In genomic region chr17:74960739-74961342, GRCh38 we compare ENCODE assay signal across 9 cellular contexts. TPM values are rescaled to one million over a fixed set of nuclear protein-coding genes. Genes with fewer than 3 reads are reported as not detected.
DNase-seq lines count a peak whose midpoint lies in the region; ATAC-seq and TF ChIP-seq lines count a peak whose summit lies in the region.
"Had no signal": no experiment of that assay in that cellular context is flagged by ENCODE, and none has a peak within 500 bp of the region (broad histone marks: within the 10 kb centered on the region; RNA-seq: fewer than 3 reads in every experiment).

No MANE protein-coding gene starts in this region.

- TF ChIP-seq CTCF in BJ (IDR thresholded peaks at IDR 0.05; ENCODE audit: insufficient read depth, low read depth, low read length) (peak; percentile 41), HEK293 (tag by site-specific recombination; IDR thresholded peaks at IDR 0.05) (peak; percentile 59), brain microvascular endothelial cell (IDR thresholded peaks at IDR 0.05; ENCODE audit: low read depth, low read length, missing control alignments) (peak; percentile 67)

- peaks cover 0 to 8% (median 5%) of the 10 kb centered on the region in 7 donors for H3K4me1 Mint-ChIP-seq in naive thymus-derived CD4-positive, alpha-beta T cell

- no peaks in the 10 kb centered on the region for H3K4me1 ChIP-seq in HEK293 (ENCODE audit: control insufficient read depth, insufficient read depth, low read length)
- H3K4me1 ChIP-seq in naive thymus-derived CD4-positive, alpha-beta T cell (ENCODE audit: control insufficient read depth in 2 of 2, insufficient read depth in 2 of 2, low read length in 2 of 2) = peaks cover 0 to 4% of the 10 kb centered on the region in 2 donors

- intact Hi-C loops in naive thymus-derived CD4-positive, alpha-beta T cell (cut with micrococcal nuclease) = loop anchor here (1.0 to 5.0 kb wide), 15 partner anchors 21 to 451 kb away; partner anchors contain the start of genes CDR2L (in 2 of the 2) and MRPL58 (in 1 of the 2)

- no peak overlapping the region for H3K4me3 ChIP-seq in BJ (ENCODE audit: low read depth, low read length)
- H3K4me3 ChIP-seq in HEK293 (ENCODE audit: low read depth, low read length) = no peak overlapping the region
- H3K4me3 ChIP-seq in brain microvascular endothelial cell (ENCODE audit: low read depth, low read length) = no peak overlapping the region
- no peak overlapping the region for H3K4me3 ChIP-seq in naive thymus-derived CD4-positive, alpha-beta T cell (ENCODE audit: low read length)
- H3K4me3 ChIP-seq: heart right ventricle had no signal

- in situ Hi-C loops in brain microvascular endothelial cell (cut with HindIII; ENCODE audit: low pct_ligation_motif_present, low sequenced_read_pairs) = no loop called here

- no peak for DNase-seq in BJ (ENCODE audit: low read depth)
- DNase-seq in SKM-1 (lab: John Stamatoyannopoulos, UW; ENCODE audit: unreplicated experiment) = peak; percentile 65
- DNase-seq in brain microvascular endothelial cell = peak; percentile 17
- peak in 5 of 9 donors; percentile 23 to 35 (median 28) for DNase-seq in naive thymus-derived CD4-positive, alpha-beta T cell

- CTCF ChIA-PET in BJ (lab: Yijun Ruan, JAX) (interaction anchor here (0.6 to 5.2 kb wide), 43 partner anchors 9 to 554 kb away, joined by 3 to 52 read pairs (median 7); partner anchors contain the start of genes CDR2L, HID1, KCTD2 and MIF4GD), HEK293 (lab: Yijun Ruan, JAX) (interaction anchor here (0.5 to 7.6 kb wide), 63 partner anchors 11 to 789 kb away, joined by 3 to 100 read pairs (median 6); partner anchors contain the start of genes ARMC7, ATP5PD, CDR2L and FDXR)
- CTCF ChIA-PET in naive thymus-derived CD4-positive, alpha-beta T cell (lab: Charles Lee) = interaction anchor here (0.7 to 3.5 kb wide), 33 partner anchors 8 to 329 kb away, joined by 3 to 53 read pairs (median 5); partner anchors contain the start of genes CDR2L, FDXR, MRPL58 and NT5C

- H3K36me3 Mint-ChIP-seq in naive thymus-derived CD4-positive, alpha-beta T cell = no peaks in the 10 kb centered on the region

- H3K27ac ChIP-seq in HEK293 (ENCODE audit: extremely low read depth, low read depth, low read length) (no peak overlapping the region), brain microvascular endothelial cell (no peak overlapping the region)
- no peak overlapping the region for H3K27ac ChIP-seq in naive thymus-derived CD4-positive, alpha-beta T cell (ENCODE audit: low read depth, low read length)
- H3K27ac ChIP-seq: heart right ventricle had no signal

- no peak overlapping the region for H3K27ac Mint-ChIP-seq in naive thymus-derived CD4-positive, alpha-beta T cell

- H3K4me3 Mint-ChIP-seq in naive thymus-derived CD4-positive, alpha-beta T cell = no peak overlapping the region

- no peaks in the 10 kb centered on the region for H3K36me3 ChIP-seq in BJ (ENCODE audit: control insufficient read depth, insufficient read depth, low read length)
- H3K36me3 ChIP-seq in HEK293 (ENCODE audit: control insufficient read depth in 2 of 2, insufficient read depth in 1 of 2, low read length in 2 of 2) = peaks cover 0 to 19% of the 10 kb centered on the region in 2 experiments; a peak in 2 of 3 replicates
- H3K36me3 ChIP-seq in brain microvascular endothelial cell (replicated peaks) = no peaks in the 10 kb centered on the region
- no peaks in the 10 kb centered on the region for H3K36me3 ChIP-seq in naive thymus-derived CD4-positive, alpha-beta T cell (ENCODE audit: control insufficient read depth in 2 of 3, insufficient read depth in 3 of 3, low read length in 3 of 3)

- POLR2A ChIA-PET in BJ (lab: Charles Lee) (no interaction called here), HEK293 (lab: Yijun Ruan, JAX) (interaction anchor here (0.6 to 2.3 kb wide), 14 partner anchors 12 to 244 kb away, joined by 3 to 34 read pairs (median 5); partner anchors contain the start of genes CDR2L, FDXR, HID1 and MRPL58)
- POLR2A ChIA-PET in naive thymus-derived CD4-positive, alpha-beta T cell (lab: Charles Lee) = interaction anchor here (0.6 to 2.6 kb wide), 8 partner anchors 12 to 310 kb away, joined by 3 to 9 read pairs (median 3); partner anchors contain the start of genes HID1 and MIF4GD

- H3K27me3 ChIP-seq in BJ (ENCODE audit: control insufficient read depth, insufficient read depth, low read length) (peaks cover 5% of the 10 kb centered on the region; the same call in 1 of the 2 replicates), brain microvascular endothelial cell (replicated peaks) (no peaks in the 10 kb centered on the region)
- no peaks in the 10 kb centered on the region for H3K27me3 ChIP-seq in naive thymus-derived CD4-positive, alpha-beta T cell (ENCODE audit: control insufficient read depth in 2 of 2, insufficient read depth in 2 of 2, low read length in 2 of 2)
- H3K27me3 ChIP-seq: heart right ventricle had no signal

- H3K9me3 ChIP-seq in HEK293 (ENCODE audit: control insufficient read depth, insufficient read depth, low read depth, low read length) = no peaks in the 10 kb centered on the region
- H3K9me3 ChIP-seq in naive thymus-derived CD4-positive, alpha-beta T cell (ENCODE audit: control insufficient read depth in 2 of 3, low read length in 3 of 3) = no peaks in the 10 kb centered on the region
- H3K9me3 ChIP-seq: heart right ventricle had no signal

- peaks cover 0 to 6% (median 0%) of the 10 kb centered on the region in 5 donors for H3K27me3 Mint-ChIP-seq in naive thymus-derived CD4-positive, alpha-beta T cell

- H3K9me3 Mint-ChIP-seq in naive thymus-derived CD4-positive, alpha-beta T cell = no peaks in the 10 kb centered on the region

- ATAC-seq in naive thymus-derived CD4-positive, alpha-beta T cell = peak; percentile 63
- ATAC-seq in HG02623 (IDR thresholded peaks at IDR 0.05; ENCODE audit: unreplicated experiment) (no peak), GM21723 (IDR thresholded peaks at IDR 0.05; ENCODE audit: unreplicated experiment) (no peak), GM21360 (IDR thresholded peaks at IDR 0.05; ENCODE audit: unreplicated experiment) (no peak)

TF ChIP-seq in HEK293, 187 proteins besides CTCF, POLR2A, EP300 and RAD21 (continues in another document):
- TF ChIP-seq ZNF791 (tag by site-specific recombination; IDR thresholded peaks at IDR 0.05) = no peak
- TF ChIP-seq ZNF239 (tag by site-specific recombination; IDR thresholded peaks at IDR 0.05) = no peak
- 0 out of 2 replicates have a peak, but pooled peaks have one; percentile 16 for TF ChIP-seq ZBTB17 (tag by site-specific recombination; IDR thresholded peaks at IDR 0.05)
- TF ChIP-seq ATF2 (tag by site-specific recombination; IDR thresholded peaks at IDR 0.05; ENCODE audit: low read depth) = no peak
- TF ChIP-seq KLF17 (tag by site-specific recombination; IDR thresholded peaks at IDR 0.05) = peak; percentile 26; the same call in 1 of the 2 replicates
- no peak for TF ChIP-seq ZBTB8A (tag by site-specific recombination; IDR thresholded peaks at IDR 0.05)
- TF ChIP-seq ZNF561 (tag by site-specific recombination; IDR thresholded peaks at IDR 0.05; ENCODE audit: borderline replicate concordance) = 0 out of 2 replicates have a peak, but pooled peaks have one; percentile 41
- TF ChIP-seq ZNF292 (tag by site-specific recombination; IDR thresholded peaks at IDR 0.05; ENCODE audit: borderline replicate concordance, low read depth) = no peak
- TF ChIP-seq ZNF610 (tag by site-specific recombination; IDR thresholded peaks at IDR 0.05; ENCODE audit: borderline replicate concordance) = no peak
- TF ChIP-seq ZNF324 (tag by site-specific recombination; IDR thresholded peaks at IDR 0.05) = no peak
- no peak for TF ChIP-seq MZF1 (tag by site-specific recombination; IDR thresholded peaks at IDR 0.05; ENCODE audit: borderline replicate concordance)
- no peak for TF ChIP-seq ZNF768 (tag by site-specific recombination; IDR thresholded peaks at IDR 0.05)

RNA-seq across cellular contexts. Expression of gene HID1, which starts 11.7 kb away (rescaled TPM):
- polyA plus RNA-seq in BJ (2011; rRNA removed) = 1.7 and 1.8 TPM in 2 replicates
- polyA minus RNA-seq in BJ (2011; rRNA and poly(A)+ RNA removed) = 2.2 and 2.9 TPM in 2 replicates
- total RNA-seq in naive thymus-derived CD4-positive, alpha-beta T cell = 10 to 100 TPM in 4 of 5 experiments, under 1 TPM in 1; 0.60 to 25.2 (median 14.8) TPM
- 1 to 10 TPM; 4.8 to 7.0 TPM for polyA plus RNA-seq in naive thymus-derived CD4-positive, alpha-beta T cell

RNA-seq across cellular contexts. Expression of gene OTOP3, which starts 25.1 kb away (rescaled TPM):
- not detected in 2 replicates for polyA plus RNA-seq in BJ (2011; rRNA removed)
- polyA minus RNA-seq in BJ (2011; rRNA and poly(A)+ RNA removed) = not detected in 2 replicates
- total RNA-seq in naive thymus-derived CD4-positive, alpha-beta T cell = not detected
- not detected for polyA plus RNA-seq in naive thymus-derived CD4-positive, alpha-beta T cell
- total RNA-seq: heart right ventricle had no signal
- polyA plus RNA-seq: heart right ventricle had no signal

RNA-seq across cellular contexts. Expression of gene CDR2L, which starts 26.6 kb away (rescaled TPM):
- 12.5 and 19.6 TPM in 2 replicates for polyA plus RNA-seq in BJ (2011; rRNA removed)
- 10.6 and 13.5 TPM in 2 replicates for polyA minus RNA-seq in BJ (2011; rRNA and poly(A)+ RNA removed)
- under 1 TPM in 3 of 5 experiments, not detected in 2; 0.08 to 0.17 (median 0.16) TPM for total RNA-seq in naive thymus-derived CD4-positive, alpha-beta T cell
- polyA plus RNA-seq in naive thymus-derived CD4-positive, alpha-beta T cell = not detected

RNA-seq across cellular contexts. Expression of gene OTOP2, which starts 36.8 kb away (rescaled TPM):
- not detected in 2 replicates for polyA plus RNA-seq in BJ (2011; rRNA removed)
- polyA minus RNA-seq in BJ (2011; rRNA and poly(A)+ RNA removed) = not detected in 2 replicates
- not detected for total RNA-seq in naive thymus-derived CD4-positive, alpha-beta T cell
- not detected for polyA plus RNA-seq in naive thymus-derived CD4-positive, alpha-beta T cell
- total RNA-seq: heart right ventricle had no signal
- polyA plus RNA-seq: heart right ventricle had no signal

RNA-seq across cellular contexts. Expression of gene USH1G, which starts 37.8 kb away (rescaled TPM):
- polyA plus RNA-seq in BJ (2011; rRNA removed) = not detected in 2 replicates
- polyA minus RNA-seq in BJ (2011; rRNA and poly(A)+ RNA removed) = 0.15 TPM in 1 of 2 replicates, not detected in the other
- total RNA-seq in naive thymus-derived CD4-positive, alpha-beta T cell = not detected
- not detected for polyA plus RNA-seq in naive thymus-derived CD4-positive, alpha-beta T cell
- total RNA-seq: heart right ventricle had no signal
- polyA plus RNA-seq: heart right ventricle had no signal

Comparison
In these comparisons a context has a peak if more than half of its experiments do, and no peak if none do; other contexts are left out.
1. RNA of gene CDR2L, which starts 26.6 kb away (polyA plus RNA-seq): 12.5 to 19.6 TPM in BJ; not detected in naive thymus-derived CD4-positive, alpha-beta T cell; every median in the first group is over 10 times any median in the second.
2. Peak in every context shown above with its lines, with median percentiles within 50 percentile points of each other: CTCF ChIP-seq.